10 cellular contexts compared by ENCODE assay signal in genomic region chr21:32524010-32524719, GRCh38.
DNase-seq lines count a peak whose midpoint lies in the region; ATAC-seq and TF ChIP-seq lines count a peak whose summit lies in the region.
"Had no signal": no experiment of that assay in that cellular context is flagged by ENCODE, and none has a peak within 500 bp of the region (broad histone marks: within the 10 kb centered on the region; RNA-seq: fewer than 3 reads in every experiment).

No MANE protein-coding gene starts in this region.

- CTCF ChIA-PET in AG04449 (lab: Yijun Ruan, JAX), result interaction anchor here (1.0 to 1.5 kb wide), 3 partner anchors 9 to 76 kb away, joined by 3 to 5 read pairs (median 3); no protein-coding TSS in a partner anchor

- H3K4me3 ChIP-seq in AG04449 (ENCODE audit: low read depth, low read length) (no peak overlapping the region), mesodermal cell (ENCODE audit: extremely low read depth, insufficient read depth, low read length, poor library complexity, severe bottlenecking) (no peak overlapping the region)
- H3K4me3 ChIP-seq: tibial artery had no signal

- no peak for TF ChIP-seq CTCF in AG04449 (IDR thresholded peaks at IDR 0.05; ENCODE audit: insufficient read depth, low read length, missing control alignments)

- no peaks in the 10 kb centered on the region for H3K36me3 ChIP-seq in mesodermal cell (ENCODE audit: control insufficient read depth, insufficient read depth, low read length)
- H3K36me3 ChIP-seq: tibial artery had no signal

- ATAC-seq in HG03095 (IDR thresholded peaks at IDR 0.05; ENCODE audit: unreplicated experiment), result no peak
- ATAC-seq in GM21619 (IDR thresholded peaks at IDR 0.05; ENCODE audit: unreplicated experiment), result no peak

- 64 to 73% methylated on average over 3 to 6 of the region's 8 CpGs for WGBS in mesodermal cell (ENCODE audit: insufficient coverage in 2 of 2), 2 experiments

- DNase-seq in AG04449 (ENCODE audit: low read depth, low spot score) (peak; percentile 71), NCI-H460 (ENCODE audit: extremely low read depth, low read depth) (peak; percentile 42), epithelial cell of prostate (ENCODE audit: low read depth, low spot score) (no peak), hippocampal formation (lab: John Stamatoyannopoulos, UW) (no peak), T1000 (lab: John Stamatoyannopoulos, UW) (no peak)
- DNase-seq: NCI-H187 had no signal

- peaks cover 21% of the 10 kb centered on the region for H3K4me1 ChIP-seq in mesodermal cell (ENCODE audit: control insufficient read depth, insufficient read depth, low read length, poor library complexity, severe bottlenecking)

- H3K27ac ChIP-seq in epithelial cell of prostate (peak overlapping the region; percentile 24), mesodermal cell (ENCODE audit: low read depth, low read length, severe bottlenecking) (peak overlapping the region; percentile 74)
- H3K27ac ChIP-seq: tibial artery had no signal

- no peaks in the 10 kb centered on the region for H3K9me3 ChIP-seq in mesodermal cell (ENCODE audit: control insufficient read depth, low read length)
- H3K9me3 ChIP-seq: tibial artery had no signal

- POLR2A ChIA-PET in AG04449 (lab: Yijun Ruan, JAX), result no interaction called here

Comparison
In these comparisons a context has a peak if more than half of its experiments do, and no peak if none do; other contexts are left out.
1. DNase-seq: peak in AG04449 (single experiment) and NCI-H460 (single experiment); none in epithelial cell of prostate (single experiment), hippocampal formation (0 of 2) and T1000 (single experiment).